In the genomic region with DNA sequence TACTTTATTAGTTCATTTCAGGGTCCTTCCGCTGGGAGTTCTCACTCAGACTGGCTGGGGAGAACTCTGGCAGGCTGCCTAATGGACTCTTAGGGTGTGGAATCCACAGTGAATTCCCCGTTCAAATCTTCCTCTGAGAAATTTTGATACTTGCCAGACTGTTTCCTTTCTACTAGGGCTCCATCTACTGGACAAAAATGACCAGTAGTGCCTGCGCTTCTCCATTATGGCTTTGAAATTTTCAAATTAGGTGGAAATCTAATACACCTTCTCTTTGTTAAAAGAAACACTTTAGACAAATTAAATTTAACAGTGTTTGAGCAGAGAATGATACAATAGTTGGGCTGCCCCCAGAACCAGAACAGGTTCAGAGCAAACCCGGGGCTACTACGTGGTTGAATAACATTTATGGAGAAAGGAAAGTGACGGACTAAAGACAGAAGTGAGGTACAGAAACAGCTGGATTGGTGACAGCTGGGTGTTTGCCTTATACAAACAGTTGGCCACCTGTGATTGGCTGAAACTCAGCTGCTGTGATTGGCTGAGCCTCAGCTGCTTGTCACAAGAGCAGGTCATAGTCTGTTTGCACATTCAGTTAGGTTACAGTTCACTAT, we compare ENCODE assay signal across 8 cellular contexts. TPM values are rescaled to one million over a fixed set of nuclear protein-coding genes. Genes with fewer than 3 reads are reported as not detected.
DNase-seq lines count a peak whose midpoint lies in the region; ATAC-seq and TF ChIP-seq lines count a peak whose summit lies in the region.

No MANE protein-coding gene starts in this region.

- no peaks in the 10 kb centered on the region for H3K27me3 Mint-ChIP-seq in WTC11 (ENCODE audit: low read depth)
- peaks cover 0 to 5% of the 10 kb centered on the region in 2 donors for H3K27me3 Mint-ChIP-seq in natural killer cell treated with Interleukin-12 subunit alpha and Interleukin-12 subunit beta and Interleukin-15 and Interleukin-18, amount 100 ng/mL, for 72 hours

- POLR2A ChIA-PET in WTC11 (lab: Charles Lee): no interaction called here

- H3K9me3 Mint-ChIP-seq in WTC11: peaks cover 3% of the 10 kb centered on the region
- no peaks in the 10 kb centered on the region for H3K9me3 Mint-ChIP-seq in natural killer cell treated with Interleukin-12 subunit alpha and Interleukin-12 subunit beta and Interleukin-15 and Interleukin-18, amount 100 ng/mL, for 72 hours

- peak; percentile 11 for DNase-seq in activated naive CD4-positive, alpha-beta T cell treated with Interleukin-2 at 50 U/mL for 16 hours
- no peak for DNase-seq in activated naive CD4-positive, alpha-beta T cell (lab: John Stamatoyannopoulos, UW)
- DNase-seq in NCI-H2171 treated with DMSO at 0.1 percent for 48 hours (lab: John Stamatoyannopoulos, UW): peak; percentile 85
- peak; percentile 22 for DNase-seq in WTC11 (ENCODE audit: low spot score)
- DNase-seq in fibroblast of mammary gland (ENCODE audit: low read depth): peak; percentile 85
- no peak for DNase-seq in natural killer cell treated with Interleukin-12 subunit alpha and Interleukin-12 subunit beta and Interleukin-15 and Interleukin-18, amount 100 ng/mL, for 72 hours (ENCODE audit: low spot score)
- DNase-seq in effector CD4-positive, alpha-beta T cell: no peak

- ATAC-seq in HG02885 (IDR thresholded peaks at IDR 0.05; ENCODE audit: poor library complexity, unreplicated experiment) (peak; percentile 24), WTC11 (peak; percentile 95)
- ATAC-seq in natural killer cell treated with Interleukin-12 subunit alpha and Interleukin-12 subunit beta and Interleukin-15 and Interleukin-18, amount 100 ng/mL, for 72 hours: peak; percentile 39 to 72

- no peak overlapping the region for H3K27ac Mint-ChIP-seq in WTC11
- peak overlapping the region in 1 of 2 donors; percentile 10 for H3K27ac Mint-ChIP-seq in natural killer cell treated with Interleukin-12 subunit alpha and Interleukin-12 subunit beta and Interleukin-15 and Interleukin-18, amount 100 ng/mL, for 72 hours

- peaks cover 12% of the 10 kb centered on the region for H3K4me1 Mint-ChIP-seq in WTC11
- H3K4me1 Mint-ChIP-seq in natural killer cell treated with Interleukin-12 subunit alpha and Interleukin-12 subunit beta and Interleukin-15 and Interleukin-18, amount 100 ng/mL, for 72 hours (ENCODE audit: low read depth in 2 of 2): peaks cover 5 to 20% of the 10 kb centered on the region in 2 donors

- TF ChIP-seq CTCF in WTC11 (IDR thresholded peaks at IDR 0.05) (peak; percentile 36; the same call in 1 of the 2 replicates), fibroblast of mammary gland (conservative IDR thresholded peaks at IDR 0.05; ENCODE audit: control insufficient read depth, insufficient read depth, low read depth, low read length) (peak; percentile 91)

- no peaks in the 10 kb centered on the region for H3K36me3 Mint-ChIP-seq in WTC11
- H3K36me3 Mint-ChIP-seq in natural killer cell treated with Interleukin-12 subunit alpha and Interleukin-12 subunit beta and Interleukin-15 and Interleukin-18, amount 100 ng/mL, for 72 hours: no peaks in the 10 kb centered on the region

- H3K4me3 ChIP-seq in fibroblast of mammary gland (ENCODE audit: control insufficient read depth, low read depth, low read length): no peak overlapping the region

- CTCF ChIA-PET in WTC11 (lab: Charles Lee): interaction anchor here (0.5 to 1.9 kb wide), 10 partner anchors 9 to 524 kb away, joined by 3 to 29 read pairs (median 4); partner anchors contain the start of gene FDX1

- no peak overlapping the region for H3K4me3 Mint-ChIP-seq in WTC11
- H3K4me3 Mint-ChIP-seq in natural killer cell treated with Interleukin-12 subunit alpha and Interleukin-12 subunit beta and Interleukin-15 and Interleukin-18, amount 100 ng/mL, for 72 hours: no peak overlapping the region

TF ChIP-seq in WTC11, 78 proteins besides CTCF, POLR2A, EP300 and RAD21:
- no peak for TF ChIP-seq ESRRA (CRISPR knock-in tag; IDR thresholded peaks at IDR 0.05; ENCODE audit: borderline replicate concordance)
- TF ChIP-seq, protein P1, sequence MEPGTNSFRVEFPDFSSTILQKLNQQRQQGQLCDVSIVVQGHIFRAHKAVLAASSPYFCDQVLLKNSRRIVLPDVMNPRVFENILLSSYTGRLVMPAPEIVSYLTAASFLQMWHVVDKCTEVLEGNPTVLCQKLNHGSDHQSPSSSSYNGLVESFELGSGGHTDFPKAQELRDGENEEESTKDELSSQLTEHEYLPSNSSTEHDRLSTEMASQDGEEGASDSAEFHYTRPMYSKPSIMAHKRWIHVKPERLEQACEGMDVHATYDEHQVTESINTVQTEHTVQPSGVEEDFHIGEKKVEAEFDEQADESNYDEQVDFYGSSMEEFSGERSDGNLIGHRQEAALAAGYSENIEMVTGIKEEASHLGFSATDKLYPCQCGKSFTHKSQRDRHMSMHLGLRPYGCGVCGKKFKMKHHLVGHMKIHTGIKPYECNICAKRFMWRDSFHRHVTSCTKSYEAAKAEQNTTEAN (CRISPR knock-in tag; IDR thresholded peaks at IDR 0.05): no peak
- TF ChIP-seq IRF2 (CRISPR knock-in tag; IDR thresholded peaks at IDR 0.05; ENCODE audit: borderline replicate concordance, low read depth): no peak
- TF ChIP-seq ZNF263 (CRISPR knock-in tag; IDR thresholded peaks at IDR 0.05; ENCODE audit: low read depth): no peak
- TF ChIP-seq STAT6 (CRISPR knock-in tag; conservative IDR thresholded peaks at IDR 0.05; ENCODE audit: low read depth): no peak
- TF ChIP-seq SMAD3 (CRISPR knock-in tag; IDR thresholded peaks at IDR 0.05; ENCODE audit: borderline replicate concordance): no peak
- TF ChIP-seq, protein P2, sequence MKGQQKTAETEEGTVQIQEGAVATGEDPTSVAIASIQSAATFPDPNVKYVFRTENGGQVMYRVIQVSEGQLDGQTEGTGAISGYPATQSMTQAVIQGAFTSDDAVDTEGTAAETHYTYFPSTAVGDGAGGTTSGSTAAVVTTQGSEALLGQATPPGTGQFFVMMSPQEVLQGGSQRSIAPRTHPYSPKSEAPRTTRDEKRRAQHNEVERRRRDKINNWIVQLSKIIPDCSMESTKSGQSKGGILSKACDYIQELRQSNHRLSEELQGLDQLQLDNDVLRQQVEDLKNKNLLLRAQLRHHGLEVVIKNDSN (CRISPR knock-in tag; IDR thresholded peaks at IDR 0.05): no peak
- no peak for TF ChIP-seq SMAD4 (CRISPR knock-in tag; IDR thresholded peaks at IDR 0.05)
- TF ChIP-seq GTF2I (CRISPR knock-in tag; conservative IDR thresholded peaks at IDR 0.05): no peak
TF ChIP-seq in WTC11: peak in this region for 0.

RNA-seq across cellular contexts. Expression of gene FDX1, which starts 52.9 kb away (rescaled TPM):
- 9.3 to 9.9 TPM (median 9.6 TPM) in 3 replicates for total RNA-seq in WTC11 (2021)
- 10 to 100 TPM; 11.1 to 15.1 TPM for total RNA-seq in natural killer cell treated with Interleukin-12 subunit alpha and Interleukin-12 subunit beta and Interleukin-15 and Interleukin-18, amount 100 ng/mL, for 72 hours

Comparison
In these comparisons a context has a peak if more than half of its experiments do, and no peak if none do; other contexts are left out.
1. DNase-seq: peak in activated naive CD4-positive, alpha-beta T cell treated with Interleukin-2 at 50 U/mL for 16 hours (single experiment), NCI-H2171 treated with DMSO at 0.1 percent for 48 hours (single experiment), WTC11 (single experiment) and fibroblast of mammary gland (single experiment); none in activated naive CD4-positive, alpha-beta T cell (0 of 4), natural killer cell treated with Interleukin-12 subunit alpha and Interleukin-12 subunit beta and Interleukin-15 and Interleukin-18, amount 100 ng/mL, for 72 hours (single experiment) and effector CD4-positive, alpha-beta T cell (single experiment).
2. ATAC-seq: peak in every context shown above with its lines; median percentile 95 in WTC11; 56 in natural killer cell treated with Interleukin-12 subunit alpha and Interleukin-12 subunit beta and Interleukin-15 and Interleukin-18, amount 100 ng/mL, for 72 hours; 24 in HG02885.